Comparison of ENCODE assay signal across 11 cellular contexts in the genomic region with DNA sequence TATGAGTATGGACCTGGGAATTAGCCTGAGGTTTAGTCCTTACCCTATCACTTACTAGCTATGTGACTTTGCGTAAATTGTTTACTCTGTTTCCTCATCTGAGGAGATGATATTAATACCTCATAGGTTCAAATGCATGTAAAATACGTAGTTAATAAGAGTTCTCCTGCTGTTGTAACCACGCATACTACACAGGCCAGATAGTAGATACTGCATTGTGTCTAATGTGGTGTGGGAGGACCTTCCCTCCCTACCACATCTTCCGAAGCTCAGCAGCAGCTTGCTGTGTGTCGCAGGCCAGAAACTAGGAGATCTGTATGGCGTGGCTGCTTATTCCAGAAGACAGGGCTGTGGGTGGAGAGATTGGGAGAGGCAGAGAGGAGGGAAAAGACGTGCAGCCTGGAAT. TPM values are rescaled to one million over a fixed set of nuclear protein-coding genes. Genes with fewer than 3 reads are reported as not detected.
DNase-seq lines count a peak whose midpoint lies in the region; ATAC-seq, FAIRE-seq and TF ChIP-seq lines count a peak whose summit lies in the region.
"Had no signal": no experiment of that assay in that cellular context is flagged by ENCODE, and none has a peak within 500 bp of the region (broad histone marks: within the 10 kb centered on the region; RNA-seq: fewer than 3 reads in every experiment).

No MANE protein-coding gene starts in this region.

- ATAC-seq in K562 (peak; percentile 49; the same call in 2 of the 3 replicates), GM21528 (IDR thresholded peaks at IDR 0.05; ENCODE audit: low FRiP score, unreplicated experiment) (no peak)

- peaks cover 74% of the 10 kb centered on the region for H3K79me2 ChIP-seq in K562 (ENCODE audit: control insufficient read depth, insufficient read depth, low read length)

- H3K4me1 ChIP-seq in K562 (replicated peaks in 1 of 2; ENCODE audit: control insufficient read depth in 2 of 2, insufficient read depth in 2 of 2, low read length in 2 of 2) = peaks cover 0 to 3% of the 10 kb centered on the region in 2 experiments; a peak in 3 of 5 replicates
- peaks cover 32% of the 10 kb centered on the region for H3K4me1 ChIP-seq in left ventricle myocardium inferior

- no peak overlapping the region for H2AFZ ChIP-seq in K562 (ENCODE audit: low read depth, low read length)

- H3K27ac ChIP-seq in K562 (ENCODE audit: extremely low read depth, low read depth, low read length) = no peak overlapping the region; the same call in 2 of the 3 replicates
- H3K27ac ChIP-seq in left ventricle myocardium inferior (replicated peaks) = peak overlapping the region; percentile 38
- H3K27ac ChIP-seq: adrenal gland, HL-60 had no signal

- no peaks in the 10 kb centered on the region for H3K9me1 ChIP-seq in K562 (ENCODE audit: control insufficient read depth, insufficient read depth, low read length)

- no peak for TF ChIP-seq POLR2A in K562 (conservative IDR thresholded peaks at IDR 0.05)

- H3K4me2 ChIP-seq in K562 (ENCODE audit: insufficient read depth, low read length) = no peak overlapping the region

- intact Hi-C loops in K562 (cut with micrococcal nuclease) = no loop called here
- intact Hi-C loops in left ventricle myocardium inferior (cut with micrococcal nuclease) = no loop called here

- H3K4me3 ChIP-seq in K562 (no peak overlapping the region), left ventricle myocardium inferior (no peak overlapping the region), H7 (ENCODE audit: insufficient read depth, low read depth, low read length) (no peak overlapping the region)
- H3K4me3 ChIP-seq: adrenal gland had no signal

- no TSS peak for BruUV-seq in K562 (replicated peaks; lab: Mats Ljungman, UMichigan)

- TF ChIP-seq EP300 in K562 (IDR thresholded peaks at IDR 0.05; ENCODE audit: low read length) = no peak

- 87% methylated on average over 7 of the region's 7 CpGs for WGBS in K562 (ENCODE audit: insufficient coverage, low coverage, missing lambda C conversion rate)

- POLR2A ChIA-PET in K562 (lab: Yijun Ruan, JAX) = interaction anchor here (0.7 kb wide), 1 partner anchor 10 kb away, joined by 5 read pairs; no protein-coding TSS in a partner anchor

- CTCF ChIA-PET in K562 (lab: Yijun Ruan, JAX; ENCODE audit: low intra/inter-chr PET ratio) = no interaction called here

- FAIRE-seq in K562 (lab: Jason Lieb, UNC) = no peak

- TF ChIP-seq RAD21 in K562 (CRISPR knock-in tag; conservative IDR thresholded peaks at IDR 0.05 in 1 of 2, IDR thresholded peaks at IDR 0.05 in 1 of 2) = no peak

- H3K27me3 ChIP-seq in K562 (ENCODE audit: control insufficient read depth in 2 of 2, insufficient read depth in 2 of 2, low read length in 2 of 2) (no peaks in the 10 kb centered on the region), left ventricle myocardium inferior (ENCODE audit: low read depth) (no peaks in the 10 kb centered on the region), H7 (ENCODE audit: control insufficient read depth, insufficient read depth, low read length) (no peaks in the 10 kb centered on the region)
- H3K27me3 ChIP-seq: adrenal gland had no signal

- TF ChIP-seq CTCF in K562 (IDR thresholded peaks at IDR 0.05 in 2 of 3, conservative IDR thresholded peaks at IDR 0.05 in 1 of 3; ENCODE audit: insufficient read depth in 2 of 3, low read depth in 1 of 3, low read length in 3 of 3) (no peak), left ventricle myocardium inferior (IDR thresholded peaks at IDR 0.05; ENCODE audit: borderline replicate concordance) (no peak)

- H3K9ac ChIP-seq in K562 (ENCODE audit: insufficient read depth in 1 of 2, low read depth in 2 of 2, low read length in 2 of 2) = no peak overlapping the region

- H3K36me3 ChIP-seq in K562 (ENCODE audit: control insufficient read depth, insufficient read depth, low read length) (peaks cover 25% of the 10 kb centered on the region; the same call in 2 of the 3 replicates), left ventricle myocardium inferior (peaks cover 8% of the 10 kb centered on the region), H7 (replicated peaks; ENCODE audit: control insufficient read depth, insufficient read depth, low read length) (peaks cover 3% of the 10 kb centered on the region; the same call in 1 of the 2 replicates)

- H4K20me1 ChIP-seq in K562 (replicated peaks; ENCODE audit: control insufficient read depth, insufficient read depth, low read length) = no peaks in the 10 kb centered on the region

- DNase-seq in HCEC 1CT (peak; percentile 57), K562 (ENCODE audit: extremely low read depth in 1 of 4, low spot score in 3 of 4) (no peak), left ventricle myocardium inferior (no peak), superior temporal gyrus (ENCODE audit: extremely low spot score) (peak; percentile 61), H7 (no peak), dermis blood vessel endothelial cell (no peak)
- DNase-seq: adrenal gland; effector CD8-positive, alpha-beta T cell; NCI-H345 had no signal

- in situ Hi-C loops in K562 (cut with MboI) = no loop called here

- no peaks in the 10 kb centered on the region for H3K9me3 ChIP-seq in K562 (replicated peaks; ENCODE audit: control insufficient read depth, insufficient read depth, low read depth, low read length)
- H3K9me3 ChIP-seq in left ventricle myocardium inferior (replicated peaks) = no peaks in the 10 kb centered on the region
- H3K9me3 ChIP-seq: adrenal gland had no signal

TF ChIP-seq in K562, 482 proteins besides CTCF, POLR2A, EP300 and RAD21:
- TF ChIP-seq ZBTB17 (CRISPR knock-in tag; IDR thresholded peaks at IDR 0.05) (no peak), NFE2L1 (tag; IDR thresholded peaks at IDR 0.05; ENCODE audit: borderline replicate concordance, low read depth) (no peak), ZNF586 (CRISPR knock-in tag; conservative IDR thresholded peaks at IDR 0.05) (no peak)
- TF ChIP-seq, protein P1, sequence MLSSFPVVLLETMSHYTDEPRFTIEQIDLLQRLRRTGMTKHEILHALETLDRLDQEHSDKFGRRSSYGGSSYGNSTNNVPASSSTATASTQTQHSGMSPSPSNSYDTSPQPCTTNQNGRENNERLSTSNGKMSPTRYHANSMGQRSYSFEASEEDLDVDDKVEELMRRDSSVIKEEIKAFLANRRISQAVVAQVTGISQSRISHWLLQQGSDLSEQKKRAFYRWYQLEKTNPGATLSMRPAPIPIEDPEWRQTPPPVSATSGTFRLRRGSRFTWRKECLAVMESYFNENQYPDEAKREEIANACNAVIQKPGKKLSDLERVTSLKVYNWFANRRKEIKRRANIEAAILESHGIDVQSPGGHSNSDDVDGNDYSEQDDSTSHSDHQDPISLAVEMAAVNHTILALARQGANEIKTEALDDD (IDR thresholded peaks at IDR 0.05) = peak; percentile 5; the same call in 1 of the 2 replicates
TF ChIP-seq in K562: peak in this region for 1.

RNA-seq across cellular contexts. Expression of a gene that starts 23.0 kb away (rescaled TPM):
- 11.2 and 29.0 TPM in 2 replicates for total RNA-seq in K562 (2011; cell fraction: chromatin; rRNA removed; ENCODE audit: low replicate concordance)
- total RNA-seq in K562 (2011; cell fraction: nucleolus; rRNA removed) = 9.5 and 10.9 TPM in 2 replicates
- total RNA-seq in K562 (2011; cell fraction: nucleoplasm; rRNA removed) = 15.8 and 25.6 TPM in 2 replicates
- 27.8 and 32.4 TPM in 2 replicates for total RNA-seq in K562 (2014; rRNA removed)
- 44.8 and 52.0 TPM in 2 replicates for total RNA-seq in K562 (2014; rRNA removed; fragmentation: Illumina TruSeq; extraction: Trizol)
- 35.4 and 38.3 TPM in 2 replicates for total RNA-seq in K562 (2015; rRNA removed; fragmentation: Illumina TruSeq; extraction: Trizol)
- 30.5 and 32.3 TPM in 2 replicates for total RNA-seq in K562 (2021)
- polyA plus RNA-seq in K562 (2011; rRNA removed) = 20.4 and 24.4 TPM in 2 replicates
- polyA plus RNA-seq in K562 (2011; cell fraction: cytosol; rRNA removed) = 5.0 and 8.5 TPM in 2 replicates
- 4.1 and 6.8 TPM in 2 replicates for polyA plus RNA-seq in K562 (2011; cell fraction: nucleus; rRNA removed)
- 18.9 and 22.7 TPM in 2 replicates for polyA plus RNA-seq in K562 (2012)
- 28.4 and 32.8 TPM in 2 replicates for polyA plus RNA-seq in K562 (2014; fragmentation: Illumina TruSeq; extraction: Trizol)
- polyA plus RNA-seq in K562 (2014; fragmentation: Nextera tagmentation; extraction: Ambion mirVana) = 10 to 100 TPM; 19.7 to 22.6 TPM
- polyA plus RNA-seq in K562 (2014; rRNA removed) = 33.5 and 39.9 TPM in 2 replicates
- polyA minus RNA-seq in K562 (2011; rRNA and poly(A)+ RNA removed) = 17.7 and 20.7 TPM in 2 replicates
- 7.2 and 9.9 TPM in 2 replicates for polyA minus RNA-seq in K562 (2011; cell fraction: cytosol; rRNA and poly(A)+ RNA removed)
- 8.1 and 12.7 TPM in 2 replicates for polyA minus RNA-seq in K562 (2011; cell fraction: nucleus; rRNA and poly(A)+ RNA removed)
- total RNA-seq in left ventricle myocardium inferior = 23.1 TPM
- total RNA-seq in H7 (2014; rRNA removed; shearing (Covaris generic)) = 30.6 and 40.8 TPM in 2 replicates
- 24.0 and 26.0 TPM in 2 replicates for total RNA-seq in dermis blood vessel endothelial cell

RNA-seq across cellular contexts. Expression of a gene that starts 57.5 kb away (rescaled TPM):
- not detected in 2 replicates for total RNA-seq in K562 (2011; cell fraction: chromatin; rRNA removed; ENCODE audit: low replicate concordance)
- total RNA-seq in K562 (2011; cell fraction: nucleolus; rRNA removed) = not detected in 2 replicates
- total RNA-seq in K562 (2011; cell fraction: nucleoplasm; rRNA removed) = not detected in 2 replicates
- total RNA-seq in K562 (2014; rRNA removed) (not detected in 2 replicates), K562 (2014; rRNA removed; fragmentation: Illumina TruSeq; extraction: Trizol) (not detected in 2 replicates), K562 (2015; rRNA removed; fragmentation: Illumina TruSeq; extraction: Trizol) (not detected in 2 replicates), K562 (2021) (not detected in 2 replicates), left ventricle myocardium inferior (0.11 TPM), dermis blood vessel endothelial cell (not detected in 2 replicates)
- polyA plus RNA-seq in K562 (2011; rRNA removed) (not detected in 2 replicates), K562 (2014; fragmentation: Illumina TruSeq; extraction: Trizol) (not detected in 2 replicates), K562 (2014; fragmentation: Nextera tagmentation; extraction: Ambion mirVana) (not detected), K562 (2014; rRNA removed) (not detected in 2 replicates)
- not detected in 2 replicates for polyA plus RNA-seq in K562 (2011; cell fraction: cytosol; rRNA removed)
- not detected in 2 replicates for polyA plus RNA-seq in K562 (2011; cell fraction: nucleus; rRNA removed)
- not detected in 2 replicates for polyA plus RNA-seq in K562 (2012)
- not detected in 2 replicates for polyA minus RNA-seq in K562 (2011; rRNA and poly(A)+ RNA removed)
- polyA minus RNA-seq in K562 (2011; cell fraction: cytosol; rRNA and poly(A)+ RNA removed) = not detected in 2 replicates
- polyA minus RNA-seq in K562 (2011; cell fraction: nucleus; rRNA and poly(A)+ RNA removed) = not detected in 2 replicates
- not detected in 2 replicates for total RNA-seq in H7 (2014; rRNA removed; shearing (Covaris generic))
- total RNA-seq: adrenal gland had no signal

Comparison
In these comparisons a context has a peak if more than half of its experiments do, and no peak if none do; other contexts are left out.
1. DNase-seq: peak in HCEC 1CT (single experiment) and superior temporal gyrus (single experiment); none in K562 (0 of 4), left ventricle myocardium inferior (single experiment), H7 (single experiment) and dermis blood vessel endothelial cell (single experiment).